26 cellular contexts compared by ENCODE assay signal in genomic region chr20:7025635-7026034, GRCh38.
"Had no signal": no experiment of that assay in that cellular context is flagged by ENCODE, and none has a peak within 500 bp of the region (broad histone marks: within the 10 kb centered on the region; RNA-seq: fewer than 3 reads in every experiment).

No MANE protein-coding gene starts in this region.

- H3K27me3 ChIP-seq: ascending aorta, breast epithelium, dorsolateral prefrontal cortex had no signal

- H3K27ac ChIP-seq: ascending aorta, breast epithelium, coronary artery, dorsolateral prefrontal cortex, WERI-Rb-1 had no signal

- H3K9me3 ChIP-seq: ascending aorta had no signal

- H3K36me3 ChIP-seq: ascending aorta, breast epithelium, WERI-Rb-1 had no signal

- FAIRE-seq: frontal cortex had no signal

- H3K4me3 ChIP-seq: ascending aorta, breast epithelium, coronary artery, dorsolateral prefrontal cortex had no signal

- H3K4me1 ChIP-seq: ascending aorta, breast epithelium had no signal

- DNase-seq: activated B cell treated with CpG ODN at 0.5 μM for 24 hours; activated CD4-positive, alpha-beta memory T cell treated with anti-CD3 and anti-CD28 coated beads for 36 hours; activated CD4-positive, alpha-beta T cell treated with anti-CD3 and anti-CD28 coated beads, Interleukin-2, amount 10 ng/mL, durations not matched to agents 24 days and 14 days; activated CD8-positive, alpha-beta memory T cell treated with anti-CD3 and anti-CD28 coated beads, Interleukin-2, amount 10 ng/mL, durations not matched to agents 7 days and 5 days; activated CD8-positive, alpha-beta memory T cell treated with anti-CD3 and anti-CD28 coated beads, Interleukin-2, amount 50 U/mL, for 4 hours; activated CD8-positive, alpha-beta T cell treated with anti-CD3 and anti-CD28 coated beads, Interleukin-2, amount 10 ng/mL, durations not matched to agents 7 days and 5 days; activated effector memory CD4-positive, alpha-beta T cell treated with anti-CD3 and anti-CD28 coated beads, Interleukin-2, amount 50 U/mL, for 16 hours; activated naive CD4-positive, alpha-beta T cell treated with anti-CD3 and anti-CD28 coated beads for 36 hours; activated naive CD8-positive, alpha-beta T cell treated with anti-CD3 and anti-CD28 coated beads, Interleukin-2, amount 10 ng/mL, durations not matched to agents 7 days and 5 days; activated T-cell treated with anti-CD3 and anti-CD28 coated beads, Interleukin-2, amount 50 U/mL, for 1 hour; activated T-cell treated with anti-CD3 and anti-CD28 coated beads, Interleukin-2, amount 50 U/mL, for 48 hours; dorsolateral prefrontal cortex; effector memory CD4-positive, alpha-beta T cell; endodermal cell; foreskin fibroblast; head of caudate nucleus; T-helper 1 cell; T-helper 17 cell; T1000; WERI-Rb-1 had no signal

- ATAC-seq: activated CD4-positive, CD25-positive, alpha-beta regulatory T cell treated with anti-CD3 and anti-CD28 coated beads, Interleukin-2, amount 50 U/mL, for 24 hours; activated CD8-positive, alpha-beta memory T cell treated with anti-CD3 and anti-CD28 coated beads, Interleukin-2, amount 10 ng/mL, durations not matched to agents 7 days and 5 days; activated CD8-positive, alpha-beta T cell treated with anti-CD3 and anti-CD28 coated beads, Interleukin-2, amount 10 ng/mL, durations not matched to agents 7 days and 5 days; esophagus mucosa; T-helper 17 cell had no signal
